Comparison of ENCODE assay signal across 8 cellular contexts in the genomic region with DNA sequence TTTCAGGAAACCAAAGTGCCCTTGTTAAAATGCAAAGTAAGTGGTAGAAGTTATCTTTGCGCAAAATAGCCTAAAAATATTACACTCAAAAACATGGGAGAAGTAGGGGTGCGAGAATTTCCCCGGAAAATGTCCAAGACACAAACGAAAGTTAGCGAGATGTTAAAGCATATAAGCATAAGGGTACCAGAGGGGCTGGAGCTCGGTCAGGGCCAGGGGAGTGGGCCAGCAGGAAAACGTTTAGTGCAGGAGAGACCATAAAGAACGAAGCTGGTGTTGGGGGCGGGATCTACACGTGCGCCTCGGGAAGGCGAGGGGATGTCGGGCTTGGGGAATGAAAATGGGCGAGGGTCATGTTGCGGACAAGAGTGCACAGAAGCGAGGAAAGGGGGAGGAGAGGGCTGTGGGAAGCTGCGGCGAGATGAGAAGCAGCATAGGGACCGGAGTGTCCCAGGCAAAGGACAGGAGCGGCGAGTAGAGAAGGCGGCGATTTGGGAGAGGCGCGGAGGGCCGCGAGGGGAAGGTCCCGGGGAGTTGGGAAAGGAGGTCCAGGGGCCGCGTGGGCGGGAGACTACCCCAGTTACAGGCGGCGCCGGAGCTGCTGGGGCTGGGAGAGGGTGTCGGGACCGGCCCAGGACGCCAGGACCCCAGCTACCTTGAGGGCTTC. TPM values are rescaled to one million over a fixed set of nuclear protein-coding genes. Genes with fewer than 3 reads are reported as not detected.
DNase-seq lines count a peak whose midpoint lies in the region; ATAC-seq and TF ChIP-seq lines count a peak whose summit lies in the region.

No MANE protein-coding gene starts in this region.

- H3K27me3 Mint-ChIP-seq in activated CD4-positive, alpha-beta T cell treated with anti-CD3 and anti-CD28 coated beads for 36 hours, result no peaks in the 10 kb centered on the region
- no peaks in the 10 kb centered on the region for H3K27me3 Mint-ChIP-seq in stimulated activated naive B cell treated with anti-CD40 and anti-IgM and Interleukin-4, amounts not matched to agents 10 μg/mL and 1 μg/mL and 100 μg/mL, for 72 hours

- H3F3A ChIP-seq in PC-3 (ENCODE audit: low read length, unreplicated experiment), result no peaks in the 10 kb centered on the region

- peaks cover 29% of the 10 kb centered on the region for H3K36me3 ChIP-seq in PC-3 (ENCODE audit: low read depth, low read length)
- H3K36me3 ChIP-seq in liver (ENCODE audit: control insufficient read depth in 4 of 4, insufficient read depth in 3 of 4, low read depth in 1 of 4, low read length in 3 of 4), result peaks cover 2 to 17% (median 14%) of the 10 kb centered on the region in 4 donors

- ATAC-seq in activated CD4-positive, alpha-beta T cell treated with anti-CD3 and anti-CD28 coated beads for 36 hours, result peak; percentile 3
- ATAC-seq in HG03139 (IDR thresholded peaks at IDR 0.05; ENCODE audit: unreplicated experiment) (peak; percentile 19), PC-3 (peak; percentile 33), sciatic nerve (no peak)
- ATAC-seq in stimulated activated naive B cell treated with anti-CD40 and anti-IgM and Interleukin-4, amounts not matched to agents 10 μg/mL and 1 μg/mL and 100 μg/mL, for 72 hours (replicated peaks), result no peak

- H3K9me3 Mint-ChIP-seq in activated CD4-positive, alpha-beta T cell treated with anti-CD3 and anti-CD28 coated beads for 36 hours (ENCODE audit: low read depth), result no peaks in the 10 kb centered on the region
- no peaks in the 10 kb centered on the region for H3K9me3 Mint-ChIP-seq in stimulated activated naive B cell treated with anti-CD40 and anti-IgM and Interleukin-4, amounts not matched to agents 10 μg/mL and 1 μg/mL and 100 μg/mL, for 72 hours

- under 1% methylated on average over 38 of the region's 38 CpGs for WGBS in liver

- peak; percentile 68 for DNase-seq in activated CD4-positive, alpha-beta T cell treated with anti-CD3 and anti-CD28 coated beads for 36 hours
- DNase-seq in activated CD4-positive, alpha-beta T cell treated with anti-CD3 and anti-CD28 coated beads, Interleukin-2, amount 50 U/mL, for 4 hours, result no peak
- peak; percentile 17 for DNase-seq in PC-3
- DNase-seq in choroid plexus epithelial cell (ENCODE audit: low read depth), result peak; percentile 23
- DNase-seq in stimulated activated naive B cell treated with anti-CD40 and anti-IgM and Interleukin-4, amounts not matched to agents 10 μg/mL and 1 μg/mL and 100 μg/mL, for 72 hours, result no peak
- no peak for DNase-seq in sciatic nerve (ENCODE audit: low spot score)

- peaks cover 76% of the 10 kb centered on the region for H3K79me2 ChIP-seq in PC-3 (ENCODE audit: low read length)

- peak overlapping the region; percentile 93 for H2AFZ ChIP-seq in PC-3 (ENCODE audit: low read length)

- H3K4me2 ChIP-seq in PC-3 (ENCODE audit: low read length), result peak overlapping the region; percentile 98

- POLR2A ChIA-PET in activated CD4-positive, alpha-beta T cell treated with anti-CD3 and anti-CD28 coated beads for 36 hours (lab: Charles Lee), result no interaction called here
- POLR2A ChIA-PET in PC-3 (lab: Charles Lee; ENCODE audit: unreplicated experiment), result interaction anchor here (0.8 kb wide), 1 partner anchor 54 kb away, joined by 3 read pairs; a partner anchor contains a TSS

- H3K9ac ChIP-seq in PC-3 (ENCODE audit: low read length), result peak overlapping the region; percentile 83
- peak overlapping the region; percentile 71 to 75 for H3K9ac ChIP-seq in liver (ENCODE audit: low read depth in 1 of 2, low read length in 2 of 2)

- H3K4me3 ChIP-seq in PC-3 (ENCODE audit: low read length) (peak overlapping the region; percentile 81), choroid plexus epithelial cell (ENCODE audit: low read depth, low read length) (peak overlapping the region; percentile 100), liver (ENCODE audit: low read depth in 1 of 3, low read length in 3 of 3) (peak overlapping the region; percentile 98 to 99 (median 98))

- no peaks in the 10 kb centered on the region for H3K9me3 ChIP-seq in PC-3 (ENCODE audit: low read length)
- H3K9me3 ChIP-seq in liver (ENCODE audit: control insufficient read depth in 4 of 4, low read length in 3 of 4), result no peaks in the 10 kb centered on the region

- CTCF ChIA-PET in activated CD4-positive, alpha-beta T cell treated with anti-CD3 and anti-CD28 coated beads for 36 hours (lab: Charles Lee), result interaction anchor here (0.6 to 1.5 kb wide), 6 partner anchors 16 to 540 kb away, joined by 3 read pairs; a partner anchor contains a TSS
- CTCF ChIA-PET in PC-3 (lab: Charles Lee), result no interaction called here

- H3K27ac Mint-ChIP-seq in activated CD4-positive, alpha-beta T cell treated with anti-CD3 and anti-CD28 coated beads for 36 hours, result peak overlapping the region; percentile 66
- H3K27ac Mint-ChIP-seq in stimulated activated naive B cell treated with anti-CD40 and anti-IgM and Interleukin-4, amounts not matched to agents 10 μg/mL and 1 μg/mL and 100 μg/mL, for 72 hours, result peak overlapping the region; percentile 88

- H3K4me1 Mint-ChIP-seq in activated CD4-positive, alpha-beta T cell treated with anti-CD3 and anti-CD28 coated beads for 36 hours, result peaks cover 50% of the 10 kb centered on the region
- peaks cover 16 to 37% of the 10 kb centered on the region in 2 donors for H3K4me1 Mint-ChIP-seq in stimulated activated naive B cell treated with anti-CD40 and anti-IgM and Interleukin-4, amounts not matched to agents 10 μg/mL and 1 μg/mL and 100 μg/mL, for 72 hours

- H3K9me2 ChIP-seq in PC-3 (replicated peaks; ENCODE audit: low read length), result no peaks in the 10 kb centered on the region

- BruUV-seq in PC-3 (replicated peaks; lab: Mats Ljungman, UMichigan), result no TSS peak

- H3K36me3 Mint-ChIP-seq in activated CD4-positive, alpha-beta T cell treated with anti-CD3 and anti-CD28 coated beads for 36 hours (ENCODE audit: low read depth), result peaks cover 40% of the 10 kb centered on the region
- H3K36me3 Mint-ChIP-seq in stimulated activated naive B cell treated with anti-CD40 and anti-IgM and Interleukin-4, amounts not matched to agents 10 μg/mL and 1 μg/mL and 100 μg/mL, for 72 hours, result peaks cover 22 to 31% of the 10 kb centered on the region in 2 donors

- H3K27ac ChIP-seq in PC-3 (ENCODE audit: low read length), result no peak overlapping the region
- H3K27ac ChIP-seq in liver (ENCODE audit: low read depth in 1 of 2, low read length in 2 of 2), result peak overlapping the region; percentile 35 to 81

- H4K20me1 ChIP-seq in PC-3 (ENCODE audit: low read length), result no peaks in the 10 kb centered on the region

- TF ChIP-seq RAD21 in liver (IDR thresholded peaks at IDR 0.05), result no peak

- TF ChIP-seq CTCF in PC-3 (conservative IDR thresholded peaks at IDR 0.05; ENCODE audit: low read depth, low read length), result no peak
- TF ChIP-seq CTCF in choroid plexus epithelial cell (conservative IDR thresholded peaks at IDR 0.05; ENCODE audit: low read depth, low read length), result no peak
- no peak for TF ChIP-seq CTCF in liver (IDR thresholded peaks at IDR 0.05; ENCODE audit: low read depth, low read length, missing input control)

- H3K27me3 ChIP-seq in PC-3 (ENCODE audit: low read length) (no peaks in the 10 kb centered on the region), liver (ENCODE audit: control insufficient read depth in 4 of 4, insufficient read depth in 4 of 4, low read length in 3 of 4) (no peaks in the 10 kb centered on the region)

- H3K4me1 ChIP-seq in PC-3 (ENCODE audit: insufficient read depth, low read length), result peaks cover 17% of the 10 kb centered on the region
- peaks cover 2 to 20% (median 18%) of the 10 kb centered on the region in 4 donors for H3K4me1 ChIP-seq in liver (ENCODE audit: control insufficient read depth in 4 of 4, insufficient read depth in 4 of 4, low read length in 3 of 4)

- intact Hi-C loops in activated CD4-positive, alpha-beta T cell treated with anti-CD3 and anti-CD28 coated beads for 36 hours (cut with DNase I, micrococcal nuclease), result loop anchor here (2.0 to 10.0 kb wide), 7 partner anchors 52 to 812 kb away; a partner anchor contains a TSS
- intact Hi-C loops in PC-3 (cut with micrococcal nuclease) (no loop called here), sciatic nerve (cut with DNase I) (no loop called here)

- peak overlapping the region; percentile 90 for H3K4me3 Mint-ChIP-seq in activated CD4-positive, alpha-beta T cell treated with anti-CD3 and anti-CD28 coated beads for 36 hours
- peak overlapping the region; percentile 95 to 99 for H3K4me3 Mint-ChIP-seq in stimulated activated naive B cell treated with anti-CD40 and anti-IgM and Interleukin-4, amounts not matched to agents 10 μg/mL and 1 μg/mL and 100 μg/mL, for 72 hours

RNA-seq across cellular contexts. Expression of a gene that starts 0.6 kb away (rescaled TPM):
- 100 to 1,000 TPM; 108 to 109 TPM for total RNA-seq in activated CD4-positive, alpha-beta T cell treated with anti-CD3 and anti-CD28 coated beads for 36 hours
- total RNA-seq in PC-3 (2014; rRNA removed), result 42.3 and 50.6 TPM in 2 replicates
- total RNA-seq in liver, result 10 to 100 TPM; 12.7 to 15.8 TPM
- polyA plus RNA-seq in liver, result 1 to 10 TPM; 6.1 to 6.8 TPM
- total RNA-seq in sciatic nerve, result 33.5 TPM

RNA-seq across cellular contexts. Expression of a gene that starts 0.7 kb away (rescaled TPM):
- total RNA-seq in activated CD4-positive, alpha-beta T cell treated with anti-CD3 and anti-CD28 coated beads for 36 hours, result 10 to 100 TPM; 35.2 to 37.9 TPM
- 8.2 and 12.1 TPM in 2 replicates for total RNA-seq in PC-3 (2014; rRNA removed)
- 1 to 10 TPM; 6.9 to 7.5 TPM for total RNA-seq in liver
- 1 to 10 TPM; 1.9 to 2.5 TPM for polyA plus RNA-seq in liver
- 14.6 TPM for total RNA-seq in sciatic nerve

RNA-seq across cellular contexts. Expression of a gene that starts 53.8 kb away (rescaled TPM):
- 10 to 100 TPM; 59.8 to 64.6 TPM for total RNA-seq in activated CD4-positive, alpha-beta T cell treated with anti-CD3 and anti-CD28 coated beads for 36 hours
- 38.1 and 47.6 TPM in 2 replicates for total RNA-seq in PC-3 (2014; rRNA removed)
- 10 to 100 TPM; 21.8 to 69.1 TPM for total RNA-seq in liver
- 10 to 100 TPM in 1 of 2 donors, 1 to 10 TPM in 1; 7.9 to 10.5 TPM for polyA plus RNA-seq in liver
- 60.6 TPM for total RNA-seq in sciatic nerve

RNA-seq across cellular contexts. Expression of a gene that starts 58.3 kb away (rescaled TPM):
- total RNA-seq in activated CD4-positive, alpha-beta T cell treated with anti-CD3 and anti-CD28 coated beads for 36 hours, result 10 to 100 TPM; 43.4 to 52.9 TPM
- 61.4 and 69.7 TPM in 2 replicates for total RNA-seq in PC-3 (2014; rRNA removed)
- total RNA-seq in liver, result 10 to 100 TPM; 10.8 to 18.2 TPM
- 10 to 100 TPM; 19.8 to 24.3 TPM for polyA plus RNA-seq in liver
- total RNA-seq in sciatic nerve, result 30.3 TPM

RNA-seq across cellular contexts. Expression of a gene that starts 58.5 kb away (rescaled TPM):
- 10 to 100 TPM; 38.0 to 39.6 TPM for total RNA-seq in activated CD4-positive, alpha-beta T cell treated with anti-CD3 and anti-CD28 coated beads for 36 hours
- total RNA-seq in PC-3 (2014; rRNA removed), result 89.7 and 93.9 TPM in 2 replicates
- total RNA-seq in liver, result 10 to 100 TPM; 43.8 to 56.3 TPM
- polyA plus RNA-seq in liver, result 10 to 100 TPM; 67.0 to 91.9 TPM
- total RNA-seq in sciatic nerve, result 66.7 TPM

Comparison
In these comparisons a context has a peak if more than half of its experiments do, and no peak if none do; other contexts are left out.
1. DNase-seq: peak in activated CD4-positive, alpha-beta T cell treated with anti-CD3 and anti-CD28 coated beads for 36 hours (single experiment), PC-3 (single experiment) and choroid plexus epithelial cell (single experiment); none in activated CD4-positive, alpha-beta T cell treated with anti-CD3 and anti-CD28 coated beads, Interleukin-2, amount 50 U/mL, for 4 hours (0 of 2), stimulated activated naive B cell treated with anti-CD40 and anti-IgM and Interleukin-4, amounts not matched to agents 10 μg/mL and 1 μg/mL and 100 μg/mL, for 72 hours (single experiment) and sciatic nerve (single experiment).
2. ATAC-seq: peak in activated CD4-positive, alpha-beta T cell treated with anti-CD3 and anti-CD28 coated beads for 36 hours (single experiment), HG03139 (single experiment) and PC-3 (single experiment); none in stimulated activated naive B cell treated with anti-CD40 and anti-IgM and Interleukin-4, amounts not matched to agents 10 μg/mL and 1 μg/mL and 100 μg/mL, for 72 hours (0 of 2) and sciatic nerve (single experiment).
3. intact Hi-C loops: an anchor here in activated CD4-positive, alpha-beta T cell treated with anti-CD3 and anti-CD28 coated beads for 36 hours (2.0 to 10.0 kb wide); none called in PC-3 and sciatic nerve.
4. Peak in every context shown above with its lines, with median percentiles within 50 percentile points of each other: H3K4me3 ChIP-seq.